ENCODE assay signal across 25 cellular contexts in the genomic region with DNA sequence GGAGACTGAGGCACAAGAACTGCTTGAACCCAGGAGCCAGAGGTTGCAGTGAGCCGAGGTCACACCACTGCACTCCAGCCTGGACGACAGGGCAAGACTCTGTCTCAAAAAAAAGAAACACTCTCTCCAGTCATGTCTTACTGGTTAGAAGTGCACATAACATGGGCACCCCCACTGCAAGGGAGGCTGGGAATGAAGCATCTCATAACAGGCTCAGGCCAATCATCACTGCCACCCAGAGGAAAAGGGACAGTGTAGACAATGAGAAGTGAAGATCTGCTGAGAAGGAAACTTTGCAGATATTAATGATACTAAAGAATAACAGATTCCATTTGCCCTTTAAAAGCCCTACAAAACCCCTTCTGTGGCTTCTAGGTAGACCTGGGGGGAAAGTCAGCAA.
A peak's percentile ranks its signal among the peaks of the same experiment; 100 is the strongest.
DNase-seq lines count a peak whose midpoint lies in the region; ATAC-seq and TF ChIP-seq lines count a peak whose summit lies in the region.
"Had no signal": no experiment of that assay in that cellular context is flagged by ENCODE, and none has a peak within 500 bp of the region (broad histone marks: within the 10 kb centered on the region; RNA-seq: fewer than 3 reads in every experiment).

No MANE protein-coding gene starts in this region.

- peak overlapping the region; percentile 72 for H3K27ac Mint-ChIP-seq in activated CD4-positive, alpha-beta T cell treated with anti-CD3 and anti-CD28 coated beads for 36 hours
- H3K27ac Mint-ChIP-seq in activated CD4-positive, alpha-beta T cell treated with anti-CD3 and anti-CD28 coated beads, Interleukin-2, amount 10 ng/mL, durations not matched to agents 24 days and 14 days: no peak overlapping the region
- H3K27ac Mint-ChIP-seq in stimulated activated effector memory CD8-positive, alpha-beta T cell treated with anti-CD3 and anti-CD28 coated beads, Interleukin-12 subunit alpha, Interleukin-12 subunit beta, amount 100 ng/mL, for 72 hours: peak overlapping the region; percentile 60
- H3K27ac Mint-ChIP-seq in CD4-positive, alpha-beta T cell: no peak overlapping the region
- H3K27ac Mint-ChIP-seq: activated CD8-positive, alpha-beta memory T cell treated with anti-CD3 and anti-CD28 coated beads, Interleukin-2, amount 10 ng/mL, durations not matched to agents 7 days and 5 days had no signal

- TF ChIP-seq POLR2A in gastroesophageal sphincter (IDR thresholded peaks at IDR 0.05): no peak

- no peak for ATAC-seq in activated CD4-positive, alpha-beta T cell treated with anti-CD3 and anti-CD28 coated beads for 36 hours
- no peak for ATAC-seq in gastroesophageal sphincter
- ATAC-seq in stimulated activated effector memory CD8-positive, alpha-beta T cell treated with anti-CD3 and anti-CD28 coated beads, Interleukin-12 subunit alpha, Interleukin-12 subunit beta, amount 100 ng/mL, for 72 hours: no peak
- ATAC-seq in CD4-positive, alpha-beta T cell (ENCODE audit: poor library complexity): no peak
- ATAC-seq: activated CD8-positive, alpha-beta memory T cell treated with anti-CD3 and anti-CD28 coated beads, Interleukin-2, amount 10 ng/mL, durations not matched to agents 7 days and 5 days; heart left ventricle; left lobe of liver; psoas muscle had no signal

- H3K36me3 ChIP-seq in gastroesophageal sphincter: no peaks in the 10 kb centered on the region
- H3K36me3 ChIP-seq: adrenal gland, brain microvascular endothelial cell, heart left ventricle, tibial artery had no signal

- CTCF ChIA-PET in activated CD4-positive, alpha-beta T cell treated with anti-CD3 and anti-CD28 coated beads for 36 hours (lab: Charles Lee): no interaction called here
- CTCF ChIA-PET in RWPE1 (lab: Yijun Ruan, JAX): no interaction called here
- CTCF ChIA-PET in CD4-positive, alpha-beta T cell (lab: Charles Lee): no interaction called here

- no peaks in the 10 kb centered on the region for H3K9me3 ChIP-seq in gastroesophageal sphincter
- no peaks in the 10 kb centered on the region for H3K9me3 ChIP-seq in CD4-positive, alpha-beta T cell (ENCODE audit: control insufficient read depth, low read length)
- H3K9me3 ChIP-seq: adrenal gland, heart left ventricle, psoas muscle, tibial artery had no signal

- no CpG with 5 or more reads among the region's 2 CpGs for WGBS in gastroesophageal sphincter (ENCODE audit: low coverage in 1 of 2), 2 donors

- POLR2A ChIA-PET in activated CD4-positive, alpha-beta T cell treated with anti-CD3 and anti-CD28 coated beads for 36 hours (lab: Charles Lee): no interaction called here
- POLR2A ChIA-PET in RWPE1 (lab: Yijun Ruan, JAX; ENCODE audit: low non-redundant PET): no interaction called here
- POLR2A ChIA-PET in CD4-positive, alpha-beta T cell (lab: Charles Lee): no interaction called here

- intact Hi-C loops in activated CD4-positive, alpha-beta T cell treated with anti-CD3 and anti-CD28 coated beads for 36 hours (cut with DNase I, micrococcal nuclease): no loop called here
- intact Hi-C loops in activated CD4-positive, alpha-beta T cell treated with anti-CD3 and anti-CD28 coated beads, Interleukin-2, amount 10 ng/mL, durations not matched to agents 24 days and 14 days (cut with micrococcal nuclease): no loop called here
- intact Hi-C loops in CD4-positive, alpha-beta T cell (cut with DNase I, micrococcal nuclease): no loop called here

- H3K27me3 Mint-ChIP-seq in activated CD4-positive, alpha-beta T cell treated with anti-CD3 and anti-CD28 coated beads for 36 hours: no peaks in the 10 kb centered on the region
- no peaks in the 10 kb centered on the region for H3K27me3 Mint-ChIP-seq in activated CD4-positive, alpha-beta T cell treated with anti-CD3 and anti-CD28 coated beads, Interleukin-2, amount 10 ng/mL, durations not matched to agents 24 days and 14 days
- H3K27me3 Mint-ChIP-seq in CD4-positive, alpha-beta T cell: no peaks in the 10 kb centered on the region
- H3K27me3 Mint-ChIP-seq: activated CD8-positive, alpha-beta memory T cell treated with anti-CD3 and anti-CD28 coated beads, Interleukin-2, amount 10 ng/mL, durations not matched to agents 7 days and 5 days had no signal

- H3K4me3 Mint-ChIP-seq in activated CD4-positive, alpha-beta T cell treated with anti-CD3 and anti-CD28 coated beads for 36 hours: no peak overlapping the region
- H3K4me3 Mint-ChIP-seq in activated CD4-positive, alpha-beta T cell treated with anti-CD3 and anti-CD28 coated beads, Interleukin-2, amount 10 ng/mL, durations not matched to agents 24 days and 14 days: no peak overlapping the region
- no peak overlapping the region for H3K4me3 Mint-ChIP-seq in stimulated activated effector memory CD8-positive, alpha-beta T cell treated with anti-CD3 and anti-CD28 coated beads, Interleukin-12 subunit alpha, Interleukin-12 subunit beta, amount 100 ng/mL, for 72 hours
- no peak overlapping the region for H3K4me3 Mint-ChIP-seq in CD4-positive, alpha-beta T cell
- H3K4me3 Mint-ChIP-seq: activated CD8-positive, alpha-beta memory T cell treated with anti-CD3 and anti-CD28 coated beads, Interleukin-2, amount 10 ng/mL, durations not matched to agents 7 days and 5 days had no signal

- H3K27me3 ChIP-seq in gastroesophageal sphincter: no peaks in the 10 kb centered on the region
- H3K27me3 ChIP-seq in CD4-positive, alpha-beta T cell (ENCODE audit: control insufficient read depth, insufficient read depth, low read length): no peaks in the 10 kb centered on the region
- H3K27me3 ChIP-seq: adrenal gland, brain microvascular endothelial cell, heart left ventricle, tibial artery had no signal

- no peak for TF ChIP-seq EP300 in gastroesophageal sphincter (IDR thresholded peaks at IDR 0.05)

- TF ChIP-seq CTCF in RWPE1 (conservative IDR thresholded peaks at IDR 0.05; ENCODE audit: low read depth) (no peak), gastroesophageal sphincter (IDR thresholded peaks at IDR 0.05) (no peak)
- TF ChIP-seq CTCF in CD4-positive, alpha-beta T cell (IDR thresholded peaks at IDR 0.05): no peak

- H3K4me1 ChIP-seq in gastroesophageal sphincter: peaks cover 2 to 95% (median 28%) of the 10 kb centered on the region in 3 donors

- H3K36me3 Mint-ChIP-seq in activated CD4-positive, alpha-beta T cell treated with anti-CD3 and anti-CD28 coated beads for 36 hours (ENCODE audit: low read depth): no peaks in the 10 kb centered on the region
- H3K36me3 Mint-ChIP-seq in activated CD4-positive, alpha-beta T cell treated with anti-CD3 and anti-CD28 coated beads, Interleukin-2, amount 10 ng/mL, durations not matched to agents 24 days and 14 days (ENCODE audit: low read depth): no peaks in the 10 kb centered on the region
- peaks cover 15% of the 10 kb centered on the region for H3K36me3 Mint-ChIP-seq in stimulated activated effector memory CD8-positive, alpha-beta T cell treated with anti-CD3 and anti-CD28 coated beads, Interleukin-12 subunit alpha, Interleukin-12 subunit beta, amount 100 ng/mL, for 72 hours
- H3K36me3 Mint-ChIP-seq in CD4-positive, alpha-beta T cell (ENCODE audit: low read depth): peaks cover 11% of the 10 kb centered on the region

- no peak overlapping the region for H3K4me3 ChIP-seq in gastroesophageal sphincter
- H3K4me3 ChIP-seq: adrenal gland, heart left ventricle, psoas muscle, smooth muscle cell, tibial artery had no signal

- peak overlapping the region; percentile 68 for H3K27ac ChIP-seq in RWPE1
- peak overlapping the region in 3 of 4 donors; percentile 79 to 95 (median 90) for H3K27ac ChIP-seq in gastroesophageal sphincter
- no peak overlapping the region for H3K27ac ChIP-seq in CD4-positive, alpha-beta T cell (ENCODE audit: low read depth, low read length)
- H3K27ac ChIP-seq: brain microvascular endothelial cell had no signal

- no peak for DNase-seq in activated CD4-positive, alpha-beta T cell treated with anti-CD3 and anti-CD28 coated beads for 36 hours
- no peak for DNase-seq in activated CD4-positive, alpha-beta T cell treated with anti-CD3 and anti-CD28 coated beads, Interleukin-2, amount 10 ng/mL, durations not matched to agents 24 days and 14 days
- DNase-seq in RWPE1 (ENCODE audit: low spot score) (no peak), DMS 273 treated with DMSO at 0.1 percent for 48 hours (lab: John Stamatoyannopoulos, UW) (no peak), COLO668 (lab: John Stamatoyannopoulos, UW; ENCODE audit: unreplicated experiment) (no peak)
- DNase-seq in stimulated activated effector memory CD8-positive, alpha-beta T cell treated with anti-CD3 and anti-CD28 coated beads, Interleukin-12 subunit alpha, Interleukin-12 subunit beta, amount 100 ng/mL, for 72 hours (ENCODE audit: low spot score in 2 of 2): no peak
- DNase-seq in CD4-positive, alpha-beta T cell: no peak
- DNase-seq: 8988T; activated CD4-positive, alpha-beta T cell treated with anti-CD3 and anti-CD28 coated beads for 1 hour; activated CD8-positive, alpha-beta memory T cell treated with anti-CD3 and anti-CD28 coated beads, Interleukin-2, amount 10 ng/mL, durations not matched to agents 7 days and 5 days; adrenal gland; brain microvascular endothelial cell; cortex of kidney; NCI-H1105; NCI-H2081; NCI-H82; psoas muscle; SHP77 treated with DMSO at 0.1 percent for 48 hours; stimulated activated CD4-positive, alpha-beta T cell treated with anti-CD3 and anti-CD28 coated beads, Interleukin-2, amount 100 ng/mL, for 48 hours; stimulated activated naive CD8-positive, alpha-beta T cell treated with anti-CD3 and anti-CD28 coated beads, Interleukin-15, Interleukin-2, amounts not matched to agents 100 U/mL and 50 U/mL, for 24 hours; tibial artery had no signal

- H3K9me3 Mint-ChIP-seq in activated CD4-positive, alpha-beta T cell treated with anti-CD3 and anti-CD28 coated beads for 36 hours (ENCODE audit: low read depth): no peaks in the 10 kb centered on the region
- no peaks in the 10 kb centered on the region for H3K9me3 Mint-ChIP-seq in activated CD4-positive, alpha-beta T cell treated with anti-CD3 and anti-CD28 coated beads, Interleukin-2, amount 10 ng/mL, durations not matched to agents 24 days and 14 days
- H3K9me3 Mint-ChIP-seq in stimulated activated effector memory CD8-positive, alpha-beta T cell treated with anti-CD3 and anti-CD28 coated beads, Interleukin-12 subunit alpha, Interleukin-12 subunit beta, amount 100 ng/mL, for 72 hours: no peaks in the 10 kb centered on the region
- H3K9me3 Mint-ChIP-seq in CD4-positive, alpha-beta T cell: no peaks in the 10 kb centered on the region

- peaks cover 4% of the 10 kb centered on the region for H3K4me1 Mint-ChIP-seq in activated CD4-positive, alpha-beta T cell treated with anti-CD3 and anti-CD28 coated beads for 36 hours
- peaks cover 8% of the 10 kb centered on the region for H3K4me1 Mint-ChIP-seq in activated CD4-positive, alpha-beta T cell treated with anti-CD3 and anti-CD28 coated beads, Interleukin-2, amount 10 ng/mL, durations not matched to agents 24 days and 14 days
- peaks cover 33% of the 10 kb centered on the region for H3K4me1 Mint-ChIP-seq in stimulated activated effector memory CD8-positive, alpha-beta T cell treated with anti-CD3 and anti-CD28 coated beads, Interleukin-12 subunit alpha, Interleukin-12 subunit beta, amount 100 ng/mL, for 72 hours
- peaks cover 12% of the 10 kb centered on the region for H3K4me1 Mint-ChIP-seq in CD4-positive, alpha-beta T cell (ENCODE audit: low read depth)

Comparison
In these comparisons a context has a peak if more than half of its experiments do, and no peak if none do; other contexts are left out.
1. H3K27ac Mint-ChIP-seq: peak in activated CD4-positive, alpha-beta T cell treated with anti-CD3 and anti-CD28 coated beads for 36 hours (single experiment) and stimulated activated effector memory CD8-positive, alpha-beta T cell treated with anti-CD3 and anti-CD28 coated beads, Interleukin-12 subunit alpha, Interleukin-12 subunit beta, amount 100 ng/mL, for 72 hours (single experiment); none in activated CD4-positive, alpha-beta T cell treated with anti-CD3 and anti-CD28 coated beads, Interleukin-2, amount 10 ng/mL, durations not matched to agents 24 days and 14 days (single experiment) and CD4-positive, alpha-beta T cell (single experiment).